Comparison of ENCODE assay signal across 1 cellular context in genomic region chr1:107464827-107465226, GRCh38.
TF ChIP-seq lines count a peak whose summit lies in the region.

No MANE protein-coding gene starts in this region.

TF ChIP-seq in HepG2, 621 proteins besides CTCF, POLR2A, EP300 and RAD21:
- TF ChIP-seq FOSL2 (CRISPR knock-in tag; IDR thresholded peaks at IDR 0.05) (no peak), MYPOP (CRISPR knock-in tag; IDR thresholded peaks at IDR 0.05) (no peak), KLF15 (CRISPR knock-in tag; IDR thresholded peaks at IDR 0.05; ENCODE audit: borderline replicate concordance) (no peak), HNRNPL (IDR thresholded peaks at IDR 0.05; ENCODE audit: low read depth, low read length) (no peak), RFXANK (CRISPR knock-in tag; IDR thresholded peaks at IDR 0.05) (no peak), ZNF160 (CRISPR knock-in tag; IDR thresholded peaks at IDR 0.05) (no peak)
